ENCODE assay signal across 20 cellular contexts in genomic region chr16:55466209-55466608, GRCh38. TPM values are rescaled to one million over a fixed set of nuclear protein-coding genes. Genes with fewer than 3 reads are reported as not detected.
"Had no signal": no experiment of that assay in that cellular context is flagged by ENCODE, and none has a peak within 500 bp of the region (broad histone marks: within the 10 kb centered on the region; RNA-seq: fewer than 3 reads in every experiment).

No MANE protein-coding gene starts in this region.

- H3K4me1 ChIP-seq: colonic mucosa, neural progenitor cell, pancreas had no signal

- H3K27me3 ChIP-seq: colonic mucosa, gastrocnemius medialis, heart right ventricle, pancreas, tibial artery, upper lobe of right lung, vagina had no signal

- H2AFZ ChIP-seq: neural progenitor cell had no signal

- H3K4me3 ChIP-seq: colonic mucosa, gastrocnemius medialis, heart right ventricle, neural progenitor cell, pancreas, smooth muscle cell, tibial artery, upper lobe of right lung, vagina had no signal

- ATAC-seq: gastrocnemius medialis; stimulated activated effector memory CD8-positive, alpha-beta T cell treated with anti-CD3 and anti-CD28 coated beads, Interleukin-12 subunit alpha, Interleukin-12 subunit beta, amount 100 ng/mL, for 72 hours; upper lobe of right lung had no signal

- H3K27ac ChIP-seq: colonic mucosa, gastrocnemius medialis, heart right ventricle, neural progenitor cell, pancreas, tibial artery, upper lobe of right lung, vagina had no signal

- H3K27ac Mint-ChIP-seq: natural killer cell; progenitor cell of endocrine pancreas; stimulated activated effector memory CD8-positive, alpha-beta T cell treated with anti-CD3 and anti-CD28 coated beads, Interleukin-12 subunit alpha, Interleukin-12 subunit beta, amount 100 ng/mL, for 72 hours; stimulated activated naive CD8-positive, alpha-beta T cell treated with anti-CD3 and anti-CD28 coated beads, Interleukin-15, Interleukin-2, amounts not matched to agents 100 ng/mL and 50 ng/mL, for 24 hours had no signal

- H3K4me2 ChIP-seq: neural progenitor cell, smooth muscle cell had no signal

- H3K9me3 Mint-ChIP-seq: natural killer cell; neural progenitor cell; stimulated activated effector memory CD8-positive, alpha-beta T cell treated with anti-CD3 and anti-CD28 coated beads, Interleukin-12 subunit alpha, Interleukin-12 subunit beta, amount 100 ng/mL, for 72 hours; stimulated activated naive CD8-positive, alpha-beta T cell treated with anti-CD3 and anti-CD28 coated beads, Interleukin-15, Interleukin-2, amounts not matched to agents 100 ng/mL and 50 ng/mL, for 24 hours had no signal

- DNase-seq: colonic mucosa; effector CD4-positive, alpha-beta T cell; gastrocnemius medialis; heart right ventricle; islet precursor cell; mammary epithelial cell; natural killer cell; occipital lobe; pancreas; right cardiac atrium; stimulated activated CD4-positive, alpha-beta T cell treated with anti-CD3 and anti-CD28 coated beads, Interleukin-4, amount 100 ng/mL, for 1 hour; stimulated activated CD8-positive, alpha-beta memory T cell treated with anti-CD3 and anti-CD28 coated beads, Interleukin-4, amount 100 ng/mL, for 48 hours; upper lobe of right lung had no signal

- H3K36me3 ChIP-seq: colonic mucosa, gastrocnemius medialis, heart right ventricle, neural progenitor cell, pancreas, tibial artery, upper lobe of right lung, vagina had no signal

- H3K36me3 Mint-ChIP-seq: natural killer cell; neural progenitor cell; stimulated activated effector memory CD8-positive, alpha-beta T cell treated with anti-CD3 and anti-CD28 coated beads, Interleukin-12 subunit alpha, Interleukin-12 subunit beta, amount 100 ng/mL, for 72 hours had no signal

- H3K4me3 Mint-ChIP-seq: natural killer cell; neural progenitor cell; stimulated activated effector memory CD8-positive, alpha-beta T cell treated with anti-CD3 and anti-CD28 coated beads, Interleukin-12 subunit alpha, Interleukin-12 subunit beta, amount 100 ng/mL, for 72 hours; stimulated activated naive CD8-positive, alpha-beta T cell treated with anti-CD3 and anti-CD28 coated beads, Interleukin-15, Interleukin-2, amounts not matched to agents 100 ng/mL and 50 ng/mL, for 24 hours had no signal

- H3K9me3 ChIP-seq: colonic mucosa, gastrocnemius medialis, heart right ventricle, pancreas, tibial artery, upper lobe of right lung, vagina had no signal

- H3K9ac ChIP-seq: neural progenitor cell had no signal

RNA-seq across cellular contexts. Expression of gene MMP2, which starts 12.8 kb away (rescaled TPM):
- total RNA-seq: natural killer cell had no signal
